8 cellular contexts compared by ENCODE assay signal in the genomic region with DNA sequence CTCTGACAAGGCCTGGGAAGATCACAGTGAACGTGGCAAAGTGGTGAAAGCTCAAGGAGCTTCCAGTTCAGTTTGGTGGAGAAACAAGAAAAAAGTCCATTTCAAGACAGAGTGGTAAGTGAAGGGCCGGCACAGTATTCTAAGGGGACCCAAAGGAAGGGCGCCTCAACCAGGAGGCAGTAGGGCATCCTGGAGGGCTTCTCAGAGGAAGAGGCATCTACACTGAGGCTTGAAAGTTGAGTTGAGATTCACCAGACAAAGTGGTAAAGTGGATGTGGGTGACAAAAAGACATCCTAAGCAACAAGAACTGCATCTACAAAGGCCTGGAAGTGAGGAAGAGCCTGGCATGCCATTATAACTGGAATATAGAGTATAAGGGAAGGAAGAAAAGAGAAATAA. TPM values are rescaled to one million over a fixed set of nuclear protein-coding genes. Genes with fewer than 3 reads are reported as not detected.
"Had no signal": no experiment of that assay in that cellular context is flagged by ENCODE, and none has a peak within 500 bp of the region (broad histone marks: within the 10 kb centered on the region; RNA-seq: fewer than 3 reads in every experiment).

No MANE protein-coding gene starts in this region.

- FAIRE-seq: G401.6, GM12878, GM12891, GM18507, GM19239 had no signal

- DNase-seq: GDM1, GF-D8 had no signal

- H3K4me3 ChIP-seq: GM12878 had no signal

- ATAC-seq: GM12878 had no signal

RNA-seq across cellular contexts. Expression of gene LRRC52, which starts 22.3 kb away (rescaled TPM):
- total RNA-seq: G401, GM12878 had no signal
- polyA plus RNA-seq: GM12878 had no signal
